Comparison of ENCODE assay signal across 29 cellular contexts in genomic region chr6:137692308-137692707, GRCh38.
"Had no signal": no experiment of that assay in that cellular context is flagged by ENCODE, and none has a peak within 500 bp of the region (broad histone marks: within the 10 kb centered on the region; RNA-seq: fewer than 3 reads in every experiment).

No MANE protein-coding gene starts in this region.

- DNase-seq: naive thymus-derived CD4-positive, alpha-beta T cell; natural killer cell; nucleus accumbens; ovary; posterior cingulate gyrus; psoas muscle; right cardiac atrium; spleen; stimulated activated CD4-positive, alpha-beta T cell treated with anti-CD3 and anti-CD28 coated beads, Interleukin-12 subunit alpha, Interleukin-12 subunit beta, amount 100 ng/mL, for 4 hours; stimulated activated CD4-positive, alpha-beta T cell treated with anti-CD3 and anti-CD28 coated beads, Interleukin-1b, Interleukin-23, amount 100 ng/mL, for 48 hours; stimulated activated CD4-positive, alpha-beta T cell treated with anti-CD3 and anti-CD28 coated beads, Interleukin-4, amount 100 ng/mL, for 1 hour; stimulated activated CD4-positive, alpha-beta T cell treated with anti-CD3 and anti-CD28 coated beads, Interleukin-4, amount 100 ng/mL, for 4 hours; stimulated activated CD8-positive, alpha-beta memory T cell treated with anti-CD3 and anti-CD28 coated beads, Interleukin-4, amount 100 ng/mL, for 48 hours; stimulated activated naive CD4-positive, alpha-beta T cell; stimulated activated naive CD8-positive, alpha-beta T cell treated with anti-CD3 and anti-CD28 coated beads, Interleukin-15, amount 100 ng/mL, for 72 hours; stimulated activated naive CD8-positive, alpha-beta T cell treated with anti-CD3 and anti-CD28 coated beads, Interleukin-15, Interleukin-2, amounts not matched to agents 100 U/mL and 50 U/mL, for 24 hours; substantia nigra; testis; tibial artery; transverse colon; upper lobe of left lung had no signal

- H3K4me1 ChIP-seq: parathyroid adenoma, psoas muscle, spleen, suprapubic skin, testis, tibial artery had no signal

- H3K36me3 ChIP-seq: neutrophil, ovary, spleen, suprapubic skin, tibial artery, transverse colon, upper lobe of left lung had no signal

- H3K9me3 ChIP-seq: neutrophil, ovary, psoas muscle, spleen, suprapubic skin, testis, tibial artery, transverse colon, upper lobe of left lung had no signal

- ATAC-seq: naive thymus-derived CD4-positive, alpha-beta T cell; natural killer cell; psoas muscle; right cardiac atrium; sciatic nerve; stimulated activated memory B cell treated with anti-CD40 and anti-IgM and Interleukin-4, amounts not matched to agents 10 μg/mL and 1 μg/mL and 100 μg/mL, for 72 hours; stimulated activated naive CD8-positive, alpha-beta T cell treated with anti-CD3 and anti-CD28 coated beads, Interleukin-15, amount 100 ng/mL, for 72 hours; stimulated activated naive CD8-positive, alpha-beta T cell treated with anti-CD3 and anti-CD28 coated beads, Interleukin-15, Interleukin-2, amounts not matched to agents 100 U/mL and 50 U/mL, for 24 hours had no signal

- FAIRE-seq: urothelium cell line had no signal

- H3K4me3 ChIP-seq: ovary, psoas muscle, skin epidermis, smooth muscle cell, spleen, suprapubic skin, testis, tibial artery, transverse colon, upper lobe of left lung had no signal

- H3K27me3 ChIP-seq: neutrophil, ovary, spleen, suprapubic skin, testis, tibial artery, transverse colon, upper lobe of left lung had no signal

- H3K27ac ChIP-seq: neutrophil, ovary, parathyroid adenoma, psoas muscle, skin epidermis, spleen, suprapubic skin, testis, tibial artery, transverse colon, upper lobe of left lung had no signal
